Comparison of ENCODE assay signal across 9 cellular contexts in the genomic region with DNA sequence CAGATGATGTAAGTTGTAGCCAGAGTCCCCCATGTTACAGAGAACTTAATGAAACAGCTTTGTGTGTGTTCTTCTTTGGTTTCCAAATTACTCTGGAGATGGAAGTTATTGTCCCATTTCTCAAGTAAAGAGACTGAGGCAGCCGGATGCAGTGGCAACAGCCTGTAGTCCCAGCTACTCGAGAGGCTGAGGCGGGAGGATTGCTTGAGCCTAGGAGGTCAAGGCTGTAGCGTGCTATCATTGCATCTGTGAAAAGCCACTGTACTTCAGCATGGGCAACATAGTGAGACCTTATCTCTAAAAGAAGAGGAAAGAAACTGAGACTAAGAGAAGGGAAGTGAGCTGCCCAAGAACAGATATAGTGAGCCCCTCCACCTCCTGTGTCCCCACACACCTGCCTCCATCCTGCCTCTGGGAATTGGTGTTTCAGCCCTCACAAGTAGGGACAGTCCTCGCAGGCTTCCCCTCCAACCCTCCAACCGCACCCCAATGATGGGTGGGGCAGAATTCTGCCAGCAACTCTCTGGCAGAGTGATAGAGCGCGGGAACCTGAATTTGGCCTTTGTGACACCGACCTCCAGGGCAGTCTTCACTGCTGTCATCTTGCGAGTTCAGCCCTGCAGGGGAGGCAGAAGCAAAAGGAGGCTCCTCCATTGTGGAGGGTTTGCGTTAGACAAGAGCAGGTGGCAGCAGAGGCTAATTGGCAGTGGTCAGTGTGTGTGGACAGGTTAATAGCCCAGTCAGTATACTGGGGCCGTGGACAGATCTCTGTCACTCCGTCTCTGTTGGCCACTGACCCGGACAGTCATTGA. TPM values are rescaled to one million over a fixed set of nuclear protein-coding genes. Genes with fewer than 3 reads are reported as not detected.
A peak's percentile ranks its signal among the peaks of the same experiment; 100 is the strongest.
DNase-seq lines count a peak whose midpoint lies in the region; ATAC-seq, FAIRE-seq and TF ChIP-seq lines count a peak whose summit lies in the region.
"Had no signal": no experiment of that assay in that cellular context is flagged by ENCODE, and none has a peak within 500 bp of the region (broad histone marks: within the 10 kb centered on the region; RNA-seq: fewer than 3 reads in every experiment).

No MANE protein-coding gene starts in this region.

- H3K4me2 ChIP-seq in SU-DHL-6 (ENCODE audit: low read depth, low read length, poor library complexity, severe bottlenecking) = peak overlapping the region; percentile 94

- ATAC-seq in left lung (no peak), HG03039 (IDR thresholded peaks at IDR 0.05; ENCODE audit: unreplicated experiment) (no peak), GM21825 (IDR thresholded peaks at IDR 0.05; ENCODE audit: unreplicated experiment) (no peak)

- peaks cover 28% of the 10 kb centered on the region for H3F3A ChIP-seq in SU-DHL-6 (ENCODE audit: insufficient read depth)

- TF ChIP-seq CTCF in SU-DHL-6 (IDR thresholded peaks at IDR 0.05; ENCODE audit: insufficient read depth, low read length, poor library complexity, severe bottlenecking) (no peak), fibroblast of pulmonary artery (IDR thresholded peaks at IDR 0.05; ENCODE audit: low read length, missing control alignments) (no peak), left lung (IDR thresholded peaks at IDR 0.05) (no peak)

- peaks cover 18% of the 10 kb centered on the region for H3K4me1 ChIP-seq in HAP-1
- peaks cover 7 to 8% of the 10 kb centered on the region in 2 donors for H3K4me1 ChIP-seq in small intestine (ENCODE audit: control insufficient read depth in 2 of 2, insufficient read depth in 1 of 2, low read depth in 1 of 2, low read length in 1 of 2)
- peaks cover 13 to 41% of the 10 kb centered on the region in 2 donors for H3K4me1 ChIP-seq in left lung

- peaks cover 56% of the 10 kb centered on the region for H3K79me2 ChIP-seq in SU-DHL-6 (ENCODE audit: insufficient read depth, low read length)

- H3K4me3 ChIP-seq in HAP-1 (peak overlapping the region; percentile 65), SU-DHL-6 (ENCODE audit: insufficient read depth, low read length, poor library complexity, severe bottlenecking) (peak overlapping the region; percentile 89), fibroblast of pulmonary artery (replicated peaks; ENCODE audit: low read depth, low read length) (peak overlapping the region; percentile 64), small intestine (ENCODE audit: low read depth in 1 of 2, low read length in 2 of 2) (peak overlapping the region in 1 of 2 donors; percentile 97), left lung (peak overlapping the region in 1 of 2 donors; percentile 49)

- no peak overlapping the region for H2AFZ ChIP-seq in SU-DHL-6 (ENCODE audit: low read depth, low read length, severe bottlenecking)

- DNase-seq in HAP-1 (ENCODE audit: low spot score in 2 of 2) = no peak
- no peak for DNase-seq in fibroblast of pulmonary artery (ENCODE audit: low read depth)
- DNase-seq in small intestine = peak; percentile 63
- no peak for DNase-seq in left lung
- DNase-seq in NCI-H1417 treated with DMSO at 0.1 percent for 48 hours (lab: John Stamatoyannopoulos, UW) = no peak
- DNase-seq: activated CD4-positive, CD25-positive, alpha-beta regulatory T cell treated with anti-CD3 and anti-CD28 coated beads, Interleukin-2, amount 50 U/mL, for 72 hours had no signal

- intact Hi-C loops in left lung (cut with DNase I) = no loop called here

- peak overlapping the region; percentile 74 for H3K27ac ChIP-seq in SU-DHL-6 (ENCODE audit: low read depth, low read length)
- peak overlapping the region; percentile 78 to 100 for H3K27ac ChIP-seq in small intestine (ENCODE audit: low read depth in 1 of 2, low read length in 1 of 2)
- no peak overlapping the region for H3K27ac ChIP-seq in left lung

- WGBS in small intestine, 3 donors = 16 to 49% (median 31%) methylated on average over 14 of the region's 14 CpGs

- no peaks in the 10 kb centered on the region for H3K9me2 ChIP-seq in SU-DHL-6 (replicated peaks; ENCODE audit: insufficient read depth, low read length)

- H3K36me3 ChIP-seq in HAP-1 (replicated peaks) (peaks cover 15% of the 10 kb centered on the region), SU-DHL-6 (ENCODE audit: low read length) (no peaks in the 10 kb centered on the region), small intestine (ENCODE audit: control insufficient read depth in 2 of 2, insufficient read depth in 2 of 2, low read length in 2 of 2) (peaks cover 0 to 2% of the 10 kb centered on the region in 2 donors), left lung (peaks cover 0 to under 1% of the 10 kb centered on the region in 2 donors)

- no peaks in the 10 kb centered on the region for H3K27me3 ChIP-seq in HAP-1 (ENCODE audit: low read depth)
- H3K27me3 ChIP-seq in SU-DHL-6 (ENCODE audit: low read length) = no peaks in the 10 kb centered on the region
- no peaks in the 10 kb centered on the region for H3K27me3 ChIP-seq in small intestine (ENCODE audit: control insufficient read depth in 2 of 2, insufficient read depth in 2 of 2, low read length in 2 of 2)
- no peaks in the 10 kb centered on the region for H3K27me3 ChIP-seq in left lung

- in situ Hi-C loops in HAP-1 (cut with MboI; ENCODE audit: low sequenced_read_pairs) = no loop called here

- peak overlapping the region; percentile 85 for H3K9ac ChIP-seq in SU-DHL-6 (ENCODE audit: low read length)

- H3K9me3 ChIP-seq in HAP-1 (no peaks in the 10 kb centered on the region), SU-DHL-6 (ENCODE audit: insufficient read depth, low read length) (no peaks in the 10 kb centered on the region), small intestine (ENCODE audit: control insufficient read depth, low read depth) (no peaks in the 10 kb centered on the region), left lung (no peaks in the 10 kb centered on the region)

- H4K20me1 ChIP-seq in SU-DHL-6 (ENCODE audit: low read depth, low read length) = peaks cover 3% of the 10 kb centered on the region; the same call in 1 of the 2 replicates

- no peak for FAIRE-seq in small intestine (lab: Jason Lieb, UNC)

RNA-seq across cellular contexts. Expression of gene PDXP, which starts 1.6 kb away (rescaled TPM):
- 10 to 100 TPM; 27.7 to 98.6 (median 87.0) TPM for polyA plus RNA-seq in small intestine
- 10 to 100 TPM in 1 of 2 donors, 1 to 10 TPM in 1; 8.3 to 10.1 TPM for total RNA-seq in left lung

RNA-seq across cellular contexts. Expression of gene LGALS1, which starts 15.3 kb away (rescaled TPM):
- polyA plus RNA-seq in small intestine = 100 to 1,000 TPM in 2 of 3 donors, 10 to 100 TPM in 1; 36.9 to 396 (median 232) TPM
- 100 to 1,000 TPM; 826 to 851 TPM for total RNA-seq in left lung

RNA-seq across cellular contexts. Expression of gene SH3BP1, which starts 20.6 kb away (rescaled TPM):
- polyA plus RNA-seq in small intestine = 10 to 100 TPM; 20.8 to 29.1 (median 27.9) TPM
- total RNA-seq in left lung = 10 to 100 TPM; 14.0 to 40.7 TPM

RNA-seq across cellular contexts. Expression of gene NOL12, which starts 26.0 kb away (rescaled TPM):
- 10 to 100 TPM; 22.6 to 28.9 (median 24.0) TPM for polyA plus RNA-seq in small intestine
- 10 to 100 TPM; 16.2 to 26.3 TPM for total RNA-seq in left lung

RNA-seq across cellular contexts. Expression of gene TRIOBP, which starts 36.7 kb away (rescaled TPM):
- 10 to 100 TPM; 20.4 to 46.8 (median 27.6) TPM for polyA plus RNA-seq in small intestine
- 10 to 100 TPM; 70.9 to 84.9 TPM for total RNA-seq in left lung

Comparison
In these comparisons a context has a peak if more than half of its experiments do, and no peak if none do; other contexts are left out.
1. H3K27ac ChIP-seq: peak in SU-DHL-6 (single experiment) and small intestine (2 of 2); none in left lung (0 of 2).